In the genomic region with DNA sequence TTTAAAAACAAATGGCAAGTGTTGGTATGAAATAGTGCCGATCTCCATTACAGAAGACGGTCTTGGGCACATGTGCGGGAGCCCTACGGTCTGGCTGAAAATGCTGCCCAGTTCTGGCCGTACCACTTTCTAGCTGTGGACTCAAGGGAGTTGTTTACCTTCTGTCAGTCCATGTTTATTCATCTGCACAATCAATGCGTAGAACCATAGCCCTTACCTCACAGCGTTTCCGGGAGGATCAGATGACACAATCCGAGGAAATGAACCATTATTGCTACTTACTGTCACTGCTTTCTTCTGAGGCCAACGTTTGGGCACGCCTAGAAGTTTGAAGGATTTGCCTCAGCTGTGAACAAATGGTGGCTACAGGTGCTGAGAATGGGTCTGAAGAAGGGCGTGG, we compare ENCODE assay signal across 1 cellular context.
TF ChIP-seq lines count a peak whose summit lies in the region.

No MANE protein-coding gene starts in this region.

TF ChIP-seq in SK-N-SH, 30 proteins besides CTCF, POLR2A, EP300 and RAD21 (continued from another document):
- TF ChIP-seq, protein P1, sequence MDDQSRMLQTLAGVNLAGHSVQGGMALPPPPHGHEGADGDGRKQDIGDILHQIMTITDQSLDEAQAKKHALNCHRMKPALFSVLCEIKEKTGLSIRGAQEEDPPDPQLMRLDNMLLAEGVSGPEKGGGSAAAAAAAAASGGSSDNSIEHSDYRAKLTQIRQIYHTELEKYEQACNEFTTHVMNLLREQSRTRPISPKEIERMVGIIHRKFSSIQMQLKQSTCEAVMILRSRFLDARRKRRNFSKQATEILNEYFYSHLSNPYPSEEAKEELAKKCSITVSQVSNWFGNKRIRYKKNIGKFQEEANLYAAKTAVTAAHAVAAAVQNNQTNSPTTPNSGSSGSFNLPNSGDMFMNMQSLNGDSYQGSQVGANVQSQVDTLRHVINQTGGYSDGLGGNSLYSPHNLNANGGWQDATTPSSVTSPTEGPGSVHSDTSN (IDR thresholded peaks at IDR 0.05) = no peak
- TF ChIP-seq FOXJ3 (CRISPR knock-in tag; IDR thresholded peaks at IDR 0.05) = no peak
